Comparison of ENCODE assay signal across 8 cellular contexts in genomic region chr13:77751513-77752456, GRCh38. TPM values are rescaled to one million over a fixed set of nuclear protein-coding genes. Genes with fewer than 3 reads are reported as not detected.
A peak's percentile ranks its signal among the peaks of the same experiment; 100 is the strongest.
DNase-seq lines count a peak whose midpoint lies in the region; ATAC-seq and TF ChIP-seq lines count a peak whose summit lies in the region.

No MANE protein-coding gene starts in this region.

- H3K27ac Mint-ChIP-seq in brain, result peak overlapping the region; percentile 18 to 80 (median 75)

- peak overlapping the region in 1 of 5 experiments; percentile 15 for H3K4me3 Mint-ChIP-seq in brain

- peaks cover 0 to 3% (median 0%) of the 10 kb centered on the region in 5 experiments for H3K9me3 Mint-ChIP-seq in brain

- ATAC-seq in GM21825 (IDR thresholded peaks at IDR 0.05; ENCODE audit: unreplicated experiment), result peak; percentile 83

- peak; percentile 12 to 27 for DNase-seq in activated CD4-positive, alpha-beta T cell treated with anti-CD3 and anti-CD28 coated beads for 24 hours (ENCODE audit: low read depth in 2 of 2)
- DNase-seq in activated CD4-positive, alpha-beta T cell treated with anti-CD3 and anti-CD28 coated beads for 1 hour, result no peak
- peak; percentile 63 for DNase-seq in Jurkat, Clone E6-1 (ENCODE audit: low read depth, low spot score)
- peak; percentile 69 for DNase-seq in SK-N-DZ (ENCODE audit: low spot score)
- peak; percentile 62 for DNase-seq in iPS-NIHi11 (ENCODE audit: low spot score)
- DNase-seq in stimulated activated CD4-positive, alpha-beta T cell treated with anti-CD3 and anti-CD28 coated beads, Interleukin-1b, Interleukin-23, amount 100 ng/mL, for 48 hours, result peak; percentile 30

- peaks cover 39% of the 10 kb centered on the region for H3K4me1 Mint-ChIP-seq in brain

- no peaks in the 10 kb centered on the region for H3K27me3 Mint-ChIP-seq in brain

- peak; percentile 77 to 80 for TF ChIP-seq CTCF in brain (conservative IDR thresholded peaks at IDR 0.05)

- peaks cover 67% of the 10 kb centered on the region for H3K36me3 Mint-ChIP-seq in brain

- H3K4me3 ChIP-seq in Jurkat, Clone E6-1 (ENCODE audit: low read length), result no peak overlapping the region

RNA-seq across cellular contexts. Expression of gene SLAIN1, which starts 54.3 kb away (rescaled TPM):
- polyA plus RNA-seq in Jurkat, Clone E6-1 (2012; ENCODE audit: insufficient read depth, insufficient read length), result 39.6 TPM
- polyA plus RNA-seq in SK-N-DZ (2014; cell fraction: cytosol; rRNA removed), result 52.8 and 56.3 TPM in 2 replicates
- polyA plus RNA-seq in SK-N-DZ (2014; cell fraction: nucleus; rRNA removed), result 30.1 and 35.0 TPM in 2 replicates
- 91.4 TPM for polyA plus RNA-seq in brain (ENCODE audit: insufficient read depth, low read depth, low replicate concordance)
